1 cellular context compared by ENCODE assay signal in the genomic region with DNA sequence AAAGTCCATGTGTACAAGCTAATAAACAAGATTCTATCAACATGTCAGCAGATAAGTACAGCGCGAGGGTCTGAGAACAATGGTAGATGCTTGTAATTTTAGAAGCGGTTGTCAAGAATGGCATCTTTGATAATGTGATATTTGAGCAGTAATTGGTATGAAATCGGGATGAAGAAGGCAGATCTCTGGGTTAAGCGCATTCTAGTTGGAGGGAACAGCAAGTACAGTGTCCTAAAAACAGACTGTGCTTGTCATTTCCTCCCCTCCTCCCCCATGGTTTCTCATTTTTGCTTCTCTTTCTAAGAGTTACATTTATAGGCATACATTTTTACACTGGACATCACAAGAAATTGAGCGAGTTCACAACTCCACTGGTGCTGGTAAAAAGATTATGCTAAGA.
TF ChIP-seq lines count a peak whose summit lies in the region.

No MANE protein-coding gene starts in this region.

TF ChIP-seq in endothelial cell of umbilical vein, 7 proteins besides CTCF, POLR2A, EP300 and RAD21 (continued from another document):
- TF ChIP-seq FOS (IDR thresholded peaks at IDR 0.05; ENCODE audit: borderline replicate concordance, insufficient read depth, low read length) (no peak), MYC (IDR thresholded peaks at IDR 0.05; ENCODE audit: low read depth, low read length) (no peak), EZH2 (IDR thresholded peaks at IDR 0.05; ENCODE audit: borderline replicate concordance, low read depth, low read length, severe bottlenecking) (no peak), GATA2 (IDR thresholded peaks at IDR 0.05; ENCODE audit: insufficient read depth, insufficient read length, low read depth, low read length) (no peak)
